In genomic region chr6:72720464-72720863, GRCh38 we compare ENCODE assay signal across 29 cellular contexts.
A peak's percentile ranks its signal among the peaks of the same experiment; 100 is the strongest.
DNase-seq lines count a peak whose midpoint lies in the region; ATAC-seq and TF ChIP-seq lines count a peak whose summit lies in the region.
"Had no signal": no experiment of that assay in that cellular context is flagged by ENCODE, and none has a peak within 500 bp of the region (broad histone marks: within the 10 kb centered on the region; RNA-seq: fewer than 3 reads in every experiment).

No MANE protein-coding gene starts in this region.

- DNase-seq in AG04449 (ENCODE audit: low read depth, low spot score): peak; percentile 21
- DNase-seq in HFFc6: peak; percentile 36
- DNase-seq in amniotic epithelial cell (ENCODE audit: low read depth): peak; percentile 95
- no peak for DNase-seq in mesothelial cell of epicardium (ENCODE audit: low spot score in 2 of 2, unreplicated experiment in 2 of 2)
- no peak for DNase-seq in RPMI8226
- no peak for DNase-seq in activated CD4-positive, alpha-beta T cell treated with anti-CD3 and anti-CD28 coated beads, Interleukin-2, amount 50 U/mL, for 4 hours
- DNase-seq in NAMALWA (ENCODE audit: low spot score): no peak
- DNase-seq in body of pancreas: no peak
- DNase-seq: ACHN; activated CD4-positive, alpha-beta T cell treated with anti-CD3 and anti-CD28 coated beads, Interleukin-2, amount 50 U/mL, for 48 hours; activated CD4-positive, CD25-positive, alpha-beta regulatory T cell; activated naive CD4-positive, alpha-beta T cell treated with Interleukin-2 at 50 U/mL for 16 hours; activated T-cell treated with anti-CD3 and anti-CD28 coated beads, Interleukin-2, amount 50 U/mL, for 72 hours; NCI-H1092; NCI-H1694; NCI-H2171; NCI-H510A; right cardiac atrium; stimulated activated CD4-positive, alpha-beta T cell treated with anti-CD3 and anti-CD28 coated beads, Interleukin-12 subunit alpha, Interleukin-12 subunit beta, amount 100 ng/mL, for 4 hours; stimulated activated CD4-positive, alpha-beta T cell treated with anti-CD3 and anti-CD28 coated beads, Interleukin-2, amount 100 ng/mL, for 48 hours; tibial artery had no signal

- no peaks in the 10 kb centered on the region for H3K27me3 ChIP-seq in body of pancreas
- H3K27me3 ChIP-seq: BLaER1, SJSA1, tibial artery, vagina had no signal

- H3K27ac ChIP-seq in body of pancreas: no peak overlapping the region
- H3K27ac ChIP-seq: BLaER1, SJSA1, tibial artery, vagina had no signal

- intact Hi-C loops in body of pancreas (cut with DNase I): no loop called here

- TF ChIP-seq CTCF in AG04449 (IDR thresholded peaks at IDR 0.05; ENCODE audit: insufficient read depth, low read length, missing control alignments) (no peak), HFFc6 (IDR thresholded peaks at IDR 0.05) (no peak), mesothelial cell of epicardium (IDR thresholded peaks at IDR 0.05; ENCODE audit: unreplicated experiment) (no peak), body of pancreas (IDR thresholded peaks at IDR 0.05) (no peak)

- no peak for ATAC-seq in body of pancreas
- ATAC-seq: activated T-cell treated with anti-CD3 and anti-CD28 coated beads, Interleukin-2, amount 50 U/mL, for 72 hours; left lobe of liver; right cardiac atrium had no signal

- no peak for TF ChIP-seq POLR2A in body of pancreas (IDR thresholded peaks at IDR 0.05)

- no peak overlapping the region for H3K4me3 ChIP-seq in AG04449 (ENCODE audit: low read depth, low read length)
- no peak overlapping the region for H3K4me3 ChIP-seq in body of pancreas
- H3K4me3 ChIP-seq: BLaER1, SJSA1, tibial artery, vagina had no signal

- peaks cover 84% of the 10 kb centered on the region for H3K4me1 Mint-ChIP-seq in HFFc6 (ENCODE audit: low read depth)
- peaks cover 23% of the 10 kb centered on the region for H3K4me1 Mint-ChIP-seq in mesothelial cell of epicardium
- H3K4me1 Mint-ChIP-seq: neural crest cell had no signal

- no peaks in the 10 kb centered on the region for H3K36me3 ChIP-seq in body of pancreas (replicated peaks in 1 of 2; ENCODE audit: insufficient read depth in 1 of 2, low read depth in 2 of 2)
- H3K36me3 ChIP-seq: SJSA1, tibial artery, vagina had no signal

- no peaks in the 10 kb centered on the region for H3K9me3 ChIP-seq in body of pancreas
- H3K9me3 ChIP-seq: BLaER1, SJSA1, tibial artery, vagina had no signal

- WGBS in body of pancreas, 2 donors: 58 to 60% methylated on average over 2 of the region's 2 CpGs

- H3K36me3 Mint-ChIP-seq in HFFc6 (ENCODE audit: low read depth): peaks cover 13% of the 10 kb centered on the region
- no peaks in the 10 kb centered on the region for H3K36me3 Mint-ChIP-seq in mesothelial cell of epicardium
- H3K36me3 Mint-ChIP-seq: brain, memory B cell had no signal

- H3K27ac Mint-ChIP-seq in HFFc6: peak overlapping the region; percentile 29
- H3K27ac Mint-ChIP-seq in mesothelial cell of epicardium: peak overlapping the region; percentile 70
- H3K27ac Mint-ChIP-seq: activated T-cell treated with anti-CD3 and anti-CD28 coated beads, Interleukin-2, amount 50 U/mL, for 72 hours; brain; T-helper 1 cell treated with Interleukin-12 subunit alpha and Interleukin-12 subunit beta and Interleukin-4 antibody, amounts not matched to agents 30 μg/mL and 1 μg/mL, for 36 hours had no signal

- H3K4me3 Mint-ChIP-seq in HFFc6 (peak overlapping the region; percentile 39), mesothelial cell of epicardium (no peak overlapping the region)
- H3K4me3 Mint-ChIP-seq: activated T-cell treated with anti-CD3 and anti-CD28 coated beads, Interleukin-2, amount 50 U/mL, for 72 hours; brain; memory B cell; neural crest cell; T-helper 1 cell treated with Interleukin-12 subunit alpha and Interleukin-12 subunit beta and Interleukin-4 antibody, amounts not matched to agents 30 μg/mL and 1 μg/mL, for 36 hours had no signal

- H3K27me3 Mint-ChIP-seq in HFFc6 (ENCODE audit: insufficient read depth) (no peaks in the 10 kb centered on the region; the same call in 1 of the 2 replicates), mesothelial cell of epicardium (ENCODE audit: low read depth) (no peaks in the 10 kb centered on the region)
- H3K27me3 Mint-ChIP-seq: brain, memory B cell had no signal

- POLR2A ChIA-PET in AG04449 (lab: Yijun Ruan, JAX): no interaction called here

- H3K9me3 Mint-ChIP-seq in HFFc6 (no peaks in the 10 kb centered on the region), mesothelial cell of epicardium (no peaks in the 10 kb centered on the region)
- H3K9me3 Mint-ChIP-seq: activated T-cell treated with anti-CD3 and anti-CD28 coated beads, Interleukin-2, amount 50 U/mL, for 72 hours; brain; memory B cell; neural crest cell; T-helper 1 cell treated with Interleukin-12 subunit alpha and Interleukin-12 subunit beta and Interleukin-4 antibody, amounts not matched to agents 30 μg/mL and 1 μg/mL, for 36 hours had no signal

- no peaks in the 10 kb centered on the region for H3K4me1 ChIP-seq in body of pancreas
- H3K4me1 ChIP-seq: SJSA1, tibial artery, vagina had no signal

- CTCF ChIA-PET in AG04449 (lab: Yijun Ruan, JAX): interaction anchor here (1.2 kb wide), 1 partner anchor 8 kb away, joined by 5 read pairs; no protein-coding TSS in a partner anchor

Comparison
In these comparisons a context has a peak if more than half of its experiments do, and no peak if none do; other contexts are left out.
1. DNase-seq: peak in AG04449 (single experiment), HFFc6 (single experiment) and amniotic epithelial cell (single experiment); none in mesothelial cell of epicardium (0 of 2), RPMI8226 (single experiment), activated CD4-positive, alpha-beta T cell treated with anti-CD3 and anti-CD28 coated beads, Interleukin-2, amount 50 U/mL, for 4 hours (0 of 2), NAMALWA (single experiment) and body of pancreas (0 of 4).